ENCODE assay signal across 1 cellular context in genomic region chr3:127722928-127723603, GRCh38.
TF ChIP-seq lines count a peak whose summit lies in the region.

No MANE protein-coding gene starts in this region.

TF ChIP-seq in SK-N-SH treated with all-trans-retinoic acid at 6 μM for 48 hours, 23 proteins besides CTCF, POLR2A, EP300 and RAD21 (continued from another document):
- TF ChIP-seq, protein P1, sequence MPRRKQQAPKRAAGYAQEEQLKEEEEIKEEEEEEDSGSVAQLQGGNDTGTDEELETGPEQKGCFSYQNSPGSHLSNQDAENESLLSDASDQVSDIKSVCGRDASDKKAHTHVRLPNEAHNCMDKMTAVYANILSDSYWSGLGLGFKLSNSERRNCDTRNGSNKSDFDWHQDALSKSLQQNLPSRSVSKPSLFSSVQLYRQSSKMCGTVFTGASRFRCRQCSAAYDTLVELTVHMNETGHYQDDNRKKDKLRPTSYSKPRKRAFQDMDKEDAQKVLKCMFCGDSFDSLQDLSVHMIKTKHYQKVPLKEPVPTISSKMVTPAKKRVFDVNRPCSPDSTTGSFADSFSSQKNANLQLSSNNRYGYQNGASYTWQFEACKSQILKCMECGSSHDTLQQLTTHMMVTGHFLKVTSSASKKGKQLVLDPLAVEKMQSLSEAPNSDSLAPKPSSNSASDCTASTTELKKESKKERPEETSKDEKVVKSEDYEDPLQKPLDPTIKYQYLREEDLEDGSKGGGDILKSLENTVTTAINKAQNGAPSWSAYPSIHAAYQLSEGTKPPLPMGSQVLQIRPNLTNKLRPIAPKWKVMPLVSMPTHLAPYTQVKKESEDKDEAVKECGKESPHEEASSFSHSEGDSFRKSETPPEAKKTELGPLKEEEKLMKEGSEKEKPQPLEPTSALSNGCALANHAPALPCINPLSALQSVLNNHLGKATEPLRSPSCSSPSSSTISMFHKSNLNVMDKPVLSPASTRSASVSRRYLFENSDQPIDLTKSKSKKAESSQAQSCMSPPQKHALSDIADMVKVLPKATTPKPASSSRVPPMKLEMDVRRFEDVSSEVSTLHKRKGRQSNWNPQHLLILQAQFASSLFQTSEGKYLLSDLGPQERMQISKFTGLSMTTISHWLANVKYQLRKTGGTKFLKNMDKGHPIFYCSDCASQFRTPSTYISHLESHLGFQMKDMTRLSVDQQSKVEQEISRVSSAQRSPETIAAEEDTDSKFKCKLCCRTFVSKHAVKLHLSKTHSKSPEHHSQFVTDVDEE (CRISPR knock-in tag; IDR thresholded peaks at IDR 0.05) = no peak
- TF ChIP-seq PPARA (CRISPR knock-in tag; IDR thresholded peaks at IDR 0.05; ENCODE audit: borderline replicate concordance) = no peak
- TF ChIP-seq OSR1 (CRISPR knock-in tag; IDR thresholded peaks at IDR 0.05) = no peak
- TF ChIP-seq CSDC2 (CRISPR knock-in tag; IDR thresholded peaks at IDR 0.05) = no peak
- TF ChIP-seq RARB (CRISPR knock-in tag; IDR thresholded peaks at IDR 0.05) = no peak
- no peak for TF ChIP-seq ARNTL (CRISPR knock-in tag; IDR thresholded peaks at IDR 0.05; ENCODE audit: borderline replicate concordance, low read depth)
- no peak for TF ChIP-seq ZNF565 (CRISPR knock-in tag; conservative IDR thresholded peaks at IDR 0.05; ENCODE audit: low read depth)
